In the genomic region with DNA sequence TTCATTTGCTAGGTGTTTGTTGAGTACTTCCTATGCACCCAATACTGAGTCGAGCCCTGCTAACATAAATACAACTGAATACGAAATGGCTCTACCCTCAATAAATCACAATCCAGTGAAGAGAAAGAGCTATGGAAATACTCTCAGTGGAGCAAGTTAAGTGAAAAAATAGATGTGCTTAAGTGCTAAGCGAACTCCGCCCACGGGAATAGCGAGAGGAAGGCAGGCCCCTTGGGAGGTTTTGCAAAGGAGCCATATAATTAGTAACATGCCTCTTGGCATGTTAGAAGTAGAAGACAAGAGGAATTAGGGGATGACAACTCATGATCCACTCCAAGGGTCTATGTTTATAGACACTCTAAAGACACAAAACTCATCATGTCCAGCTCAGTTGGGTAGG, we compare ENCODE assay signal across 24 cellular contexts. TPM values are rescaled to one million over a fixed set of nuclear protein-coding genes. Genes with fewer than 3 reads are reported as not detected.
A peak's percentile ranks its signal among the peaks of the same experiment; 100 is the strongest.
DNase-seq lines count a peak whose midpoint lies in the region; ATAC-seq, FAIRE-seq and TF ChIP-seq lines count a peak whose summit lies in the region.
"Had no signal": no experiment of that assay in that cellular context is flagged by ENCODE, and none has a peak within 500 bp of the region (broad histone marks: within the 10 kb centered on the region; RNA-seq: fewer than 3 reads in every experiment).

No MANE protein-coding gene starts in this region.

- H3K36me3 ChIP-seq in SK-N-MC (ENCODE audit: insufficient read depth, low read length) = no peaks in the 10 kb centered on the region
- H3K36me3 ChIP-seq: left lung had no signal

- no peaks in the 10 kb centered on the region for H3K9me3 Mint-ChIP-seq in stimulated activated naive B cell treated with anti-CD40 and anti-IgM and Interleukin-4, amounts not matched to agents 10 μg/mL and 1 μg/mL and 100 μg/mL, for 72 hours
- H3K9me3 Mint-ChIP-seq: activated naive CD8-positive, alpha-beta T cell treated with anti-CD3 and anti-CD28 coated beads, Interleukin-2, amount 10 ng/mL, durations not matched to agents 7 days and 5 days; endodermal cell; mesothelial cell of epicardium; naive thymus-derived CD8-positive, alpha-beta T cell had no signal

- H3K27ac Mint-ChIP-seq in stimulated activated naive B cell treated with anti-CD40 and anti-IgM and Interleukin-4, amounts not matched to agents 10 μg/mL and 1 μg/mL and 100 μg/mL, for 72 hours = no peak overlapping the region
- H3K27ac Mint-ChIP-seq: activated naive CD8-positive, alpha-beta T cell treated with anti-CD3 and anti-CD28 coated beads, Interleukin-2, amount 10 ng/mL, durations not matched to agents 7 days and 5 days; endodermal cell; mesothelial cell of epicardium; T-helper 17 cell had no signal

- peak overlapping the region; percentile 85 for H3K27ac ChIP-seq in SK-N-MC
- H3K27ac ChIP-seq: left lung had no signal

- H3K27me3 Mint-ChIP-seq in stimulated activated naive B cell treated with anti-CD40 and anti-IgM and Interleukin-4, amounts not matched to agents 10 μg/mL and 1 μg/mL and 100 μg/mL, for 72 hours = no peaks in the 10 kb centered on the region
- H3K27me3 Mint-ChIP-seq: naive thymus-derived CD8-positive, alpha-beta T cell; T-helper 17 cell had no signal

- H3K4me3 ChIP-seq in SK-N-MC = peak overlapping the region; percentile 64
- H3K4me3 ChIP-seq: left lung had no signal

- no peak overlapping the region for H3K9ac ChIP-seq in SK-N-MC (ENCODE audit: insufficient read length)

- ATAC-seq in stimulated activated naive B cell treated with anti-CD40 and anti-IgM and Interleukin-4, amounts not matched to agents 10 μg/mL and 1 μg/mL and 100 μg/mL, for 72 hours (replicated peaks) = peak in 1 of 2 donors; percentile 23
- ATAC-seq in GM18873 (IDR thresholded peaks at IDR 0.05; ENCODE audit: low FRiP score, unreplicated experiment) = no peak
- ATAC-seq: left lung; naive thymus-derived CD8-positive, alpha-beta T cell; T-helper 17 cell had no signal

- TF ChIP-seq POLR2A in GM12891 (IDR thresholded peaks at IDR 0.05; ENCODE audit: low read depth, low read length) = no peak

- peaks cover 28 to 42% of the 10 kb centered on the region in 2 donors for H3K4me1 Mint-ChIP-seq in stimulated activated naive B cell treated with anti-CD40 and anti-IgM and Interleukin-4, amounts not matched to agents 10 μg/mL and 1 μg/mL and 100 μg/mL, for 72 hours
- H3K4me1 Mint-ChIP-seq: activated naive CD8-positive, alpha-beta T cell treated with anti-CD3 and anti-CD28 coated beads, Interleukin-2, amount 10 ng/mL, durations not matched to agents 7 days and 5 days; mesothelial cell of epicardium; naive thymus-derived CD8-positive, alpha-beta T cell had no signal

- FAIRE-seq in GM12891 (lab: Jason Lieb, UNC) = peak; percentile 23
- FAIRE-seq: H1, urothelium cell line had no signal

- H3K36me3 Mint-ChIP-seq in stimulated activated naive B cell treated with anti-CD40 and anti-IgM and Interleukin-4, amounts not matched to agents 10 μg/mL and 1 μg/mL and 100 μg/mL, for 72 hours = no peaks in the 10 kb centered on the region
- H3K36me3 Mint-ChIP-seq: activated naive CD8-positive, alpha-beta T cell treated with anti-CD3 and anti-CD28 coated beads, Interleukin-2, amount 10 ng/mL, durations not matched to agents 7 days and 5 days; mesothelial cell of epicardium; naive thymus-derived CD8-positive, alpha-beta T cell had no signal

- DNase-seq in GM12891 (ENCODE audit: insufficient read length, low spot score) (no peak), SK-N-MC (ENCODE audit: low read depth, low spot score) (peak; percentile 94), left kidney (ENCODE audit: low read depth, low spot score) (peak; percentile 24), NCI-H446 treated with DMSO at 0.1 percent for 48 hours (lab: John Stamatoyannopoulos, UW) (no peak), inferior parietal cortex (ENCODE audit: extremely low spot score) (no peak)
- no peak for DNase-seq in stimulated activated naive B cell treated with anti-CD40 and anti-IgM and Interleukin-4, amounts not matched to agents 10 μg/mL and 1 μg/mL and 100 μg/mL, for 72 hours
- DNase-seq: activated CD4-positive, alpha-beta T cell treated with anti-CD3 and anti-CD28 coated beads, Interleukin-2, amount 50 U/mL, for 4 hours; activated CD8-positive, alpha-beta memory T cell treated with anti-CD3 and anti-CD28 coated beads, Interleukin-2, amount 50 U/mL, for 48 hours; activated effector memory CD4-positive, alpha-beta T cell treated with Interleukin-2 at 50 U/mL for 16 hours; activated naive CD8-positive, alpha-beta T cell treated with anti-CD3 and anti-CD28 coated beads, Interleukin-2, amount 10 ng/mL, durations not matched to agents 7 days and 5 days; DMS79; endodermal cell; Karpas-422; left lung; naive thymus-derived CD8-positive, alpha-beta T cell; NCI-H1092 treated with DMSO at 0.1 percent for 48 hours; NCI-H2029 treated with DMSO at 0.1 percent for 48 hours; NCI-H510A; NK-92 treated with Interleukin-12 subunit alpha and Interleukin-12 subunit beta, amount 100 ng/mL, for 24 hours; T-helper 17 cell had no signal

- no peaks in the 10 kb centered on the region for H3K9me3 ChIP-seq in SK-N-MC (ENCODE audit: low read depth, low read length)
- H3K9me3 ChIP-seq: left lung had no signal

- peak overlapping the region; percentile 24 to 39 for H3K4me3 Mint-ChIP-seq in stimulated activated naive B cell treated with anti-CD40 and anti-IgM and Interleukin-4, amounts not matched to agents 10 μg/mL and 1 μg/mL and 100 μg/mL, for 72 hours
- H3K4me3 Mint-ChIP-seq: activated naive CD8-positive, alpha-beta T cell treated with anti-CD3 and anti-CD28 coated beads, Interleukin-2, amount 10 ng/mL, durations not matched to agents 7 days and 5 days; endodermal cell; mesothelial cell of epicardium; naive thymus-derived CD8-positive, alpha-beta T cell; T-helper 17 cell had no signal

TF ChIP-seq in GM12891, 5 proteins besides CTCF, POLR2A, EP300 and RAD21:
- TF ChIP-seq POLR2AphosphoS5 (IDR thresholded peaks at IDR 0.05; ENCODE audit: low read depth, low read length) (no peak), POU2F2 (IDR thresholded peaks at IDR 0.05; ENCODE audit: low read depth, low read length) (no peak), TAF1 (IDR thresholded peaks at IDR 0.05; ENCODE audit: low read depth, low read length) (no peak), SPI1 (IDR thresholded peaks at IDR 0.05; ENCODE audit: low read depth, low read length) (no peak), PAX5 (IDR thresholded peaks at IDR 0.05; ENCODE audit: insufficient read depth, low read length, severe bottlenecking) (no peak)
TF ChIP-seq in GM12891: peak in this region for 0.

RNA-seq across cellular contexts. Expression of a gene that starts 42.8 kb away (rescaled TPM):
- 224 TPM for polyA plus RNA-seq in GM12891 (2012; ENCODE audit: low read depth, missing spikeins)

RNA-seq across cellular contexts. Expression of a gene that starts 46.8 kb away (rescaled TPM):
- polyA plus RNA-seq in GM12891 (2012; ENCODE audit: low read depth, missing spikeins) = 42.7 TPM

Comparison
In these comparisons a context has a peak if more than half of its experiments do, and no peak if none do; other contexts are left out.
1. DNase-seq: peak in SK-N-MC (single experiment) and left kidney (single experiment); none in GM12891 (single experiment), stimulated activated naive B cell treated with anti-CD40 and anti-IgM and Interleukin-4, amounts not matched to agents 10 μg/mL and 1 μg/mL and 100 μg/mL, for 72 hours (single experiment), NCI-H446 treated with DMSO at 0.1 percent for 48 hours (single experiment) and inferior parietal cortex (single experiment).